ENCODE assay signal across 19 cellular contexts in the genomic region with DNA sequence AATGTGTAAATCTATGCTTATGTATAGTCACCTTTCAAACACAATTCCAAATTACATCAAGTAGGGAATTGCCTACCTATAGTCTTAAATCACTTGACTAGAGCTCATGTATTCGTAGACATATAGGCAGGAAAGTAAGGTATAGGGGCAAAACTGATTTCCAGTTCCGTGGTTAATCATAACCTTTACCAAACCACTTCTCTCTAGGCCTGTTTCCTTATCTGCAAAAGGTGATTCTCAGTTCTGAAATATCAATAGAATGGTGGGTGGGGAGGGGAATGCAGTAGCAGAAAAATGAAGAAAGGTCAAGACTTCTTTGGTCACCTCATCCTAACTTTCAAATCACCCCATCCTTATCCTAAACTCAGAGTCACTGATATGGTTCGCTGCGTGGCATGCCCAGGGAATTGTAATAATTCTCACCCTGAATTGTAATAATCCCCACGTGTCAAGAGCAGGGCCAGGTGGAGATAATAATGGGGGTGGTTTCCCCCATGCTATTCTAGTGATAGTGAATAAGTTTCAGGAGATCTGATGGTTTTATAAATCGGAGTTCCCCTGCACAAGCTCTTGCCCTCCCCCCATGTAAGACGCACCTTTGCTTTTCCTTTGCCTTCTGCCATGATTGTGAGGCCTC. TPM values are rescaled to one million over a fixed set of nuclear protein-coding genes. Genes with fewer than 3 reads are reported as not detected.
A peak's percentile ranks its signal among the peaks of the same experiment; 100 is the strongest.
DNase-seq lines count a peak whose midpoint lies in the region; ATAC-seq and TF ChIP-seq lines count a peak whose summit lies in the region.
"Had no signal": no experiment of that assay in that cellular context is flagged by ENCODE, and none has a peak within 500 bp of the region (broad histone marks: within the 10 kb centered on the region; RNA-seq: fewer than 3 reads in every experiment).

No MANE protein-coding gene starts in this region.

- H3K36me3 Mint-ChIP-seq in stimulated activated naive B cell treated with anti-CD40 and anti-IgM and Interleukin-4, amounts not matched to agents 10 μg/mL and 1 μg/mL and 100 μg/mL, for 72 hours: peaks cover 0 to 2% of the 10 kb centered on the region in 2 donors

- peaks cover 36 to 58% of the 10 kb centered on the region in 2 donors for H3K27me3 Mint-ChIP-seq in stimulated activated naive B cell treated with anti-CD40 and anti-IgM and Interleukin-4, amounts not matched to agents 10 μg/mL and 1 μg/mL and 100 μg/mL, for 72 hours

- H3K36me3 ChIP-seq in esophagus squamous epithelium: no peaks in the 10 kb centered on the region
- H3K36me3 ChIP-seq: left ventricle myocardium inferior had no signal

- peaks cover 0 to 27% (median 0%) of the 10 kb centered on the region in 4 donors for H3K27me3 ChIP-seq in esophagus squamous epithelium
- H3K27me3 ChIP-seq: body of pancreas, testis had no signal

- no peak overlapping the region for H3K4me3 Mint-ChIP-seq in stimulated activated naive B cell treated with anti-CD40 and anti-IgM and Interleukin-4, amounts not matched to agents 10 μg/mL and 1 μg/mL and 100 μg/mL, for 72 hours
- H3K4me3 Mint-ChIP-seq: activated CD4-positive, alpha-beta T cell treated with anti-CD3 and anti-CD28 coated beads, Interleukin-2, amount 10 ng/mL, durations not matched to agents 24 days and 14 days had no signal

- peaks cover 0 to 9% of the 10 kb centered on the region in 2 donors for H3K9me3 Mint-ChIP-seq in stimulated activated naive B cell treated with anti-CD40 and anti-IgM and Interleukin-4, amounts not matched to agents 10 μg/mL and 1 μg/mL and 100 μg/mL, for 72 hours
- H3K9me3 Mint-ChIP-seq: activated CD4-positive, alpha-beta T cell treated with anti-CD3 and anti-CD28 coated beads, Interleukin-2, amount 10 ng/mL, durations not matched to agents 24 days and 14 days had no signal

- DNase-seq in stimulated activated naive B cell treated with anti-CD40 and anti-IgM and Interleukin-4, amounts not matched to agents 10 μg/mL and 1 μg/mL and 100 μg/mL, for 72 hours: peak; percentile 0
- DNase-seq in activated naive CD4-positive, alpha-beta T cell treated with Interleukin-2 at 50 U/mL for 16 hours: no peak
- DNase-seq in RKO (ENCODE audit: low spot score): no peak
- no peak for DNase-seq in esophagus squamous epithelium (lab: John Stamatoyannopoulos, UW)
- DNase-seq: activated CD4-positive, alpha-beta T cell treated with anti-CD3 and anti-CD28 coated beads, Interleukin-2, amount 10 ng/mL, durations not matched to agents 24 days and 14 days; activated naive CD4-positive, alpha-beta T cell treated with anti-CD3 and anti-CD28 coated beads, Interleukin-2, amount 50 U/mL, for 16 hours; body of pancreas; Karpas-422; left ventricle myocardium inferior; NCI-H1105 treated with DMSO at 0.1 percent for 48 hours; NCI-H2171; PC-9; SK-N-SH; stimulated activated CD4-positive, alpha-beta T cell treated with anti-CD3 and anti-CD28 coated beads, Interleukin-4, amount 100 ng/mL, for 1 hour; testis had no signal

- H3K9me3 ChIP-seq in esophagus squamous epithelium: no peaks in the 10 kb centered on the region
- H3K9me3 ChIP-seq: body of pancreas, left ventricle myocardium inferior, SK-N-SH, testis had no signal

- peaks cover 0 to 24% (median 0%) of the 10 kb centered on the region in 3 donors for H3K4me1 ChIP-seq in esophagus squamous epithelium
- H3K4me1 ChIP-seq: testis had no signal

- intact Hi-C loops in esophagus squamous epithelium (cut with DNase I): no loop called here

- peak; percentile 39 for ATAC-seq in GM18870 (IDR thresholded peaks at IDR 0.05; ENCODE audit: unreplicated experiment)
- peak; percentile 40 for ATAC-seq in GM21717 (IDR thresholded peaks at IDR 0.05; ENCODE audit: unreplicated experiment)
- peak; percentile 38 for ATAC-seq in HG03095 (IDR thresholded peaks at IDR 0.05; ENCODE audit: unreplicated experiment)
- ATAC-seq in stimulated activated naive B cell treated with anti-CD40 and anti-IgM and Interleukin-4, amounts not matched to agents 10 μg/mL and 1 μg/mL and 100 μg/mL, for 72 hours (replicated peaks): peak; percentile 73
- ATAC-seq: body of pancreas had no signal

- peaks cover 15 to 32% of the 10 kb centered on the region in 2 donors for H3K4me1 Mint-ChIP-seq in stimulated activated naive B cell treated with anti-CD40 and anti-IgM and Interleukin-4, amounts not matched to agents 10 μg/mL and 1 μg/mL and 100 μg/mL, for 72 hours

- no peak overlapping the region for H3K4me3 ChIP-seq in esophagus squamous epithelium
- H3K4me3 ChIP-seq: body of pancreas, left ventricle myocardium inferior, PC-9, testis had no signal

- WGBS in esophagus squamous epithelium, 2 donors: 75 to 87% methylated on average over 7 of the region's 7 CpGs

- no peak overlapping the region for H3K27ac Mint-ChIP-seq in stimulated activated naive B cell treated with anti-CD40 and anti-IgM and Interleukin-4, amounts not matched to agents 10 μg/mL and 1 μg/mL and 100 μg/mL, for 72 hours
- H3K27ac Mint-ChIP-seq: activated CD4-positive, alpha-beta T cell treated with anti-CD3 and anti-CD28 coated beads, Interleukin-2, amount 10 ng/mL, durations not matched to agents 24 days and 14 days had no signal

- TF ChIP-seq CTCF in esophagus squamous epithelium (IDR thresholded peaks at IDR 0.05): no peak

- TF ChIP-seq POLR2A in esophagus squamous epithelium (IDR thresholded peaks at IDR 0.05): no peak

- no peak overlapping the region for H3K27ac ChIP-seq in esophagus squamous epithelium
- H3K27ac ChIP-seq: body of pancreas, left ventricle myocardium inferior, PC-9, testis had no signal

RNA-seq across cellular contexts. Expression of gene ANO5, which starts 1.9 kb away (rescaled TPM):
- total RNA-seq in esophagus squamous epithelium: 1 to 10 TPM in 1 of 4 donors, under 1 TPM in 3; 0.04 to 2.3 (median 0.39) TPM
- total RNA-seq: activated CD4-positive, alpha-beta T cell treated with anti-CD3 and anti-CD28 coated beads, Interleukin-2, amount 10 ng/mL, durations not matched to agents 24 days and 14 days; osteocyte; PC-9 had no signal
